1 cellular context compared by ENCODE assay signal in genomic region chr1:42657981-42658879, GRCh38.
TF ChIP-seq lines count a peak whose summit lies in the region.

Gene PPIH, plus strand, starts transcription at chr1:42658423. Its CDS starts 24 bp downstream, at chr1:42658447.

TF ChIP-seq in HepG2, 621 proteins besides CTCF, POLR2A, EP300 and RAD21 (continued from another document and continues in another):
- TF ChIP-seq STAT6 (CRISPR knock-in tag; IDR thresholded peaks at IDR 0.05; ENCODE audit: borderline replicate concordance) (peak; percentile 61; the same call in 1 of the 2 replicates), ZMYM2 (CRISPR knock-in tag; IDR thresholded peaks at IDR 0.05) (no peak), ZSCAN12 (CRISPR knock-in tag; IDR thresholded peaks at IDR 0.05) (no peak), ZNF674 (CRISPR knock-in tag; IDR thresholded peaks at IDR 0.05; ENCODE audit: low read depth) (no peak), ZXDC (CRISPR knock-in tag; IDR thresholded peaks at IDR 0.05) (no peak), BCL6 (CRISPR knock-in tag; IDR thresholded peaks at IDR 0.05) (no peak; the same call in 1 of the 2 replicates), CC2D1A (CRISPR knock-in tag; IDR thresholded peaks at IDR 0.05) (0 out of 2 replicates have a peak, but pooled peaks have one; percentile 39), CEBPG (CRISPR knock-in tag; IDR thresholded peaks at IDR 0.05) (0 out of 2 replicates have a peak, but pooled peaks have one; percentile 5), SRSF4 (IDR thresholded peaks at IDR 0.05; ENCODE audit: low read depth, low read length, poor library complexity, severe bottlenecking) (no peak), ZBTB34 (CRISPR knock-in tag; IDR thresholded peaks at IDR 0.05) (peak; percentile 87; the same call in 1 of the 2 replicates), ZFP36 (IDR thresholded peaks at IDR 0.05; ENCODE audit: borderline replicate concordance, low read depth, low read length, partially characterized antibody) (no peak), SP2 (CRISPR knock-in tag; IDR thresholded peaks at IDR 0.05) (peak; percentile 78), DMAP1 (CRISPR knock-in tag; IDR thresholded peaks at IDR 0.05) (peak; percentile 83), CBFB (CRISPR knock-in tag; IDR thresholded peaks at IDR 0.05) (peak; percentile 77), RBM39 (IDR thresholded peaks at IDR 0.05; ENCODE audit: low read depth, low read length, poor library complexity, severe bottlenecking) (peak; percentile 79)
- TF ChIP-seq, protein P1, sequence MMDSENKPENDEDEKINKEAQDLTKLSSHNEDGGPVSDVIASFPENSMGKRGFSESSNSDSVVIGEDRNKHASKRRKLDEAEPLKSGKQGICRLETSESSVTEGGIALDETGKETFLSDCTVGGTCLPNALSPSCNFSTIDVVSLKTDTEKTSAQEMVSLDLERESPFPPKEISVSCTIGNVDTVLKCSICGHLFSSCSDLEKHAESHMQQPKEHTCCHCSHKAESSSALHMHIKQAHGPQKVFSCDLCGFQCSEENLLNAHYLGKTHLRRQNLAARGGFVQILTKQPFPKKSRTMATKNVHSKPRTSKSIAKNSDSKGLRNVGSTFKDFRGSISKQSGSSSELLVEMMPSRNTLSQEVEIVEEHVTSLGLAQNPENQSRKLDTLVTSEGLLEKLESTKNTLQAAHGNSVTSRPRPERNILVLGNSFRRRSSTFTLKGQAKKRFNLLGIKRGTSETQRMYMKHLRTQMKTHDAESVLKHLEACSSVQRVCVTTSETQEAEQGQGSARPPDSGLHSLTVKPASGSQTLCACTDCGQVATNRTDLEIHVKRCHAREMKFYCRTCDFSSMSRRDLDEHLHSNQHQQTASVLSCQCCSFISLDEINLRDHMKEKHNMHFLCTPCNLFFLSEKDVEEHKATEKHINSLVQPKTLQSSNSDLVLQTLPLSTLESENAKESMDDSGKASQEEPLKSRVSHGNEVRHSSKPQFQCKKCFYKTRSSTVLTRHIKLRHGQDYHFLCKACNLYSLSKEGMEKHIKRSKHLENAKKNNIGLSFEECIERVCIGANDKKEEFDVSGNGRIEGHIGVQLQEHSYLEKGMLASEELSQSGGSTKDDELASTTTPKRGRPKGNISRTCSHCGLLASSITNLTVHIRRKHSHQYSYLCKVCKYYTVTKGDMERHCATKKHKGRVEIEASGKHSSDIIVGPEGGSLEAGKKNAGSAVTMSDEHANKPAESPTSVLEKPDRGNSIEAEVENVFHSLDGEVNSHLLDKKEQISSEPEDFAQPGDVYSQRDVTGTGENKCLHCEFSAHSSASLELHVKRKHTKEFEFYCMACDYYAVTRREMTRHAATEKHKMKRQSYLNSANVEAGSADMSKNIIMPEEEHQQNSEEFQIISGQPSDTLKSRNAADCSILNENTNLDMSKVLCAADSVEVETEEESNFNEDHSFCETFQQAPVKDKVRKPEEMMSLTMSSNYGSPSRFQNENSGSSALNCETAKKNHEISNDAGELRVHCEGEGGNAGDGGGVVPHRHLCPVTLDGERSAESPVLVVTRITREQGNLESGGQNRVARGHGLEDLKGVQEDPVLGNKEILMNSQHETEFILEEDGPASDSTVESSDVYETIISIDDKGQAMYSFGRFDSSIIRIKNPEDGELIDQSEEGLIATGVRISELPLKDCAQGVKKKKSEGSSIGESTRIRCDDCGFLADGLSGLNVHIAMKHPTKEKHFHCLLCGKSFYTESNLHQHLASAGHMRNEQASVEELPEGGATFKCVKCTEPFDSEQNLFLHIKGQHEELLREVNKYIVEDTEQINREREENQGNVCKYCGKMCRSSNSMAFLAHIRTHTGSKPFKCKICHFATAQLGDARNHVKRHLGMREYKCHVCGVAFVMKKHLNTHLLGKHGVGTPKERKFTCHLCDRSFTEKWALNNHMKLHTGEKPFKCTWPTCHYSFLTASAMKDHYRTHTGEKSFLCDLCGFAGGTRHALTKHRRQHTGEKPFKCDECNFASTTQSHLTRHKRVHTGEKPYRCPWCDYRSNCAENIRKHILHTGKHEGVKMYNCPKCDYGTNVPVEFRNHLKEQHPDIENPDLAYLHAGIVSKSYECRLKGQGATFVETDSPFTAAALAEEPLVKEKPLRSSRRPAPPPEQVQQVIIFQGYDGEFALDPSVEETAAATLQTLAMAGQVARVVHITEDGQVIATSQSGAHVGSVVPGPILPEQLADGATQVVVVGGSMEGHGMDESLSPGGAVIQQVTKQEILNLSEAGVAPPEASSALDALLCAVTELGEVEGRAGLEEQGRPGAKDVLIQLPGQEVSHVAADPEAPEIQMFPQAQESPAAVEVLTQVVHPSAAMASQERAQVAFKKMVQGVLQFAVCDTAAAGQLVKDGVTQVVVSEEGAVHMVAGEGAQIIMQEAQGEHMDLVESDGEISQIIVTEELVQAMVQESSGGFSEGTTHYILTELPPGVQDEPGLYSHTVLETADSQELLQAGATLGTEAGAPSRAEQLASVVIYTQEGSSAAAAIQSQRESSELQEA (CRISPR knock-in tag; IDR thresholded peaks at IDR 0.05; ENCODE audit: not compliant biosample characterization), result peak; percentile 31
- TF ChIP-seq, protein P2, sequence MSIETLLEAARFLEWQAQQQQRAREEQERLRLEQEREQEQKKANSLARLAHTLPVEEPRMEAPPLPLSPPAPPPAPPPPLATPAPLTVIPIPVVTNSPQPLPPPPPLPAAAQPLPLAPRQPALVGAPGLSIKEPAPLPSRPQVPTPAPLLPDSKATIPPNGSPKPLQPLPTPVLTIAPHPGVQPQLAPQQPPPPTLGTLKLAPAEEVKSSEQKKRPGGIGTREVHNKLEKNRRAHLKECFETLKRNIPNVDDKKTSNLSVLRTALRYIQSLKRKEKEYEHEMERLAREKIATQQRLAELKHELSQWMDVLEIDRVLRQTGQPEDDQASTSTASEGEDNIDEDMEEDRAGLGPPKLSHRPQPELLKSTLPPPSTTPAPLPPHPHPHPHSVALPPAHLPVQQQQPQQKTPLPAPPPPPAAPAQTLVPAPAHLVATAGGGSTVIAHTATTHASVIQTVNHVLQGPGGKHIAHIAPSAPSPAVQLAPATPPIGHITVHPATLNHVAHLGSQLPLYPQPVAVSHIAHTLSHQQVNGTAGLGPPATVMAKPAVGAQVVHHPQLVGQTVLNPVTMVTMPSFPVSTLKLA (IDR thresholded peaks at IDR 0.05), result peak; percentile 52
- TF ChIP-seq, protein P3, sequence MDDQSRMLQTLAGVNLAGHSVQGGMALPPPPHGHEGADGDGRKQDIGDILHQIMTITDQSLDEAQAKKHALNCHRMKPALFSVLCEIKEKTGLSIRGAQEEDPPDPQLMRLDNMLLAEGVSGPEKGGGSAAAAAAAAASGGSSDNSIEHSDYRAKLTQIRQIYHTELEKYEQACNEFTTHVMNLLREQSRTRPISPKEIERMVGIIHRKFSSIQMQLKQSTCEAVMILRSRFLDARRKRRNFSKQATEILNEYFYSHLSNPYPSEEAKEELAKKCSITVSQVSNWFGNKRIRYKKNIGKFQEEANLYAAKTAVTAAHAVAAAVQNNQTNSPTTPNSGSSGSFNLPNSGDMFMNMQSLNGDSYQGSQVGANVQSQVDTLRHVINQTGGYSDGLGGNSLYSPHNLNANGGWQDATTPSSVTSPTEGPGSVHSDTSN (CRISPR knock-in tag; IDR thresholded peaks at IDR 0.05; ENCODE audit: borderline replicate concordance), result no peak
- TF ChIP-seq, protein P4, sequence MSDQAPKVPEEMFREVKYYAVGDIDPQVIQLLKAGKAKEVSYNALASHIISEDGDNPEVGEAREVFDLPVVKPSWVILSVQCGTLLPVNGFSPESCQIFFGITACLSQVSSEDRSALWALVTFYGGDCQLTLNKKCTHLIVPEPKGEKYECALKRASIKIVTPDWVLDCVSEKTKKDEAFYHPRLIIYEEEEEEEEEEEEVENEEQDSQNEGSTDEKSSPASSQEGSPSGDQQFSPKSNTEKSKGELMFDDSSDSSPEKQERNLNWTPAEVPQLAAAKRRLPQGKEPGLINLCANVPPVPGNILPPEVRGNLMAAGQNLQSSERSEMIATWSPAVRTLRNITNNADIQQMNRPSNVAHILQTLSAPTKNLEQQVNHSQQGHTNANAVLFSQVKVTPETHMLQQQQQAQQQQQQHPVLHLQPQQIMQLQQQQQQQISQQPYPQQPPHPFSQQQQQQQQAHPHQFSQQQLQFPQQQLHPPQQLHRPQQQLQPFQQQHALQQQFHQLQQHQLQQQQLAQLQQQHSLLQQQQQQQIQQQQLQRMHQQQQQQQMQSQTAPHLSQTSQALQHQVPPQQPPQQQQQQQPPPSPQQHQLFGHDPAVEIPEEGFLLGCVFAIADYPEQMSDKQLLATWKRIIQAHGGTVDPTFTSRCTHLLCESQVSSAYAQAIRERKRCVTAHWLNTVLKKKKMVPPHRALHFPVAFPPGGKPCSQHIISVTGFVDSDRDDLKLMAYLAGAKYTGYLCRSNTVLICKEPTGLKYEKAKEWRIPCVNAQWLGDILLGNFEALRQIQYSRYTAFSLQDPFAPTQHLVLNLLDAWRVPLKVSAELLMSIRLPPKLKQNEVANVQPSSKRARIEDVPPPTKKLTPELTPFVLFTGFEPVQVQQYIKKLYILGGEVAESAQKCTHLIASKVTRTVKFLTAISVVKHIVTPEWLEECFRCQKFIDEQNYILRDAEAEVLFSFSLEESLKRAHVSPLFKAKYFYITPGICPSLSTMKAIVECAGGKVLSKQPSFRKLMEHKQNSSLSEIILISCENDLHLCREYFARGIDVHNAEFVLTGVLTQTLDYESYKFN (CRISPR knock-in tag; conservative IDR thresholded peaks at IDR 0.05), result no peak; the same call in none of the 2 replicates
